18 cellular contexts compared by ENCODE assay signal in genomic region chr9:102185371-102185770, GRCh38.
DNase-seq lines count a peak whose midpoint lies in the region; ATAC-seq and TF ChIP-seq lines count a peak whose summit lies in the region.
"Had no signal": no experiment of that assay in that cellular context is flagged by ENCODE, and none has a peak within 500 bp of the region (broad histone marks: within the 10 kb centered on the region; RNA-seq: fewer than 3 reads in every experiment).

No MANE protein-coding gene starts in this region.

- ATAC-seq in Right ventricle myocardium superior (ENCODE audit: poor library complexity) = peak; percentile 96
- peak; percentile 73 to 81 (median 76) for ATAC-seq in heart left ventricle
- ATAC-seq: SK-N-SH treated with all-trans-retinoic acid at 6 μM for 48 hours had no signal

- no peak for TF ChIP-seq POLR2A in heart left ventricle (IDR thresholded peaks at IDR 0.05)

- in situ Hi-C loops in HAP-1 (cut with MboI; ENCODE audit: low sequenced_read_pairs) = no loop called here

- DNase-seq in Right ventricle myocardium superior (peak; percentile 13), cardiac septum (ENCODE audit: low spot score) (no peak), heart left ventricle (peak in 3 of 5 donors; percentile 11 to 36 (median 28)), pons (ENCODE audit: low spot score) (peak; percentile 5), HAP-1 (ENCODE audit: low spot score in 2 of 2) (no peak), activated gamma-delta T cell (lab: John Stamatoyannopoulos, UW) (no peak)
- no peak for DNase-seq in stimulated activated naive CD4-positive, alpha-beta T cell (lab: John Stamatoyannopoulos, UW)
- DNase-seq: DMS79; MM.1S; NCI-H1048; NCI-H1417 treated with DMSO at 0.1 percent for 48 hours; NCI-H187; NCI-H2227 treated with DMSO at 0.1 percent for 48 hours; NCI-H510A treated with DMSO at 0.1 percent for 48 hours; NCI-H774; NK-92 treated with Interleukin-12 subunit alpha and Interleukin-12 subunit beta, amount 100 ng/mL, for 24 hours had no signal

- no peak overlapping the region for H3K27ac ChIP-seq in heart left ventricle
- H3K27ac ChIP-seq: RWPE1 had no signal

- peaks cover 0 to 10% (median 0%) of the 10 kb centered on the region in 12 donors for H3K9me3 ChIP-seq in heart left ventricle
- no peaks in the 10 kb centered on the region for H3K9me3 ChIP-seq in HAP-1

- H3K4me3 ChIP-seq in heart left ventricle (no peak overlapping the region), HAP-1 (no peak overlapping the region)

- intact Hi-C loops in Right ventricle myocardium superior (cut with DNase I) (no loop called here), cardiac septum (cut with DNase I) (no loop called here), heart left ventricle (cut with DNase I) (no loop called here)

- H3K27me3 ChIP-seq in heart left ventricle (no peaks in the 10 kb centered on the region), HAP-1 (ENCODE audit: low read depth) (no peaks in the 10 kb centered on the region)

- 46 to 69% (median 61%) methylated on average over 2 of the region's 2 CpGs for WGBS in heart left ventricle, 4 donors

- H3K4me1 ChIP-seq in heart left ventricle (peaks cover 0 to 12% (median 0%) of the 10 kb centered on the region in 12 donors), HAP-1 (no peaks in the 10 kb centered on the region)

- no peaks in the 10 kb centered on the region for H3K36me3 ChIP-seq in heart left ventricle
- H3K36me3 ChIP-seq in HAP-1 (replicated peaks) = no peaks in the 10 kb centered on the region

- no peak for TF ChIP-seq CTCF in heart left ventricle (IDR thresholded peaks at IDR 0.05)

Comparison
In these comparisons a context has a peak if more than half of its experiments do, and no peak if none do; other contexts are left out.
1. DNase-seq: peak in Right ventricle myocardium superior (single experiment), heart left ventricle (3 of 5) and pons (single experiment); none in cardiac septum (single experiment), HAP-1 (0 of 2), stimulated activated naive CD4-positive, alpha-beta T cell (0 of 6) and activated gamma-delta T cell (single experiment).